8 cellular contexts compared by ENCODE assay signal in the genomic region with DNA sequence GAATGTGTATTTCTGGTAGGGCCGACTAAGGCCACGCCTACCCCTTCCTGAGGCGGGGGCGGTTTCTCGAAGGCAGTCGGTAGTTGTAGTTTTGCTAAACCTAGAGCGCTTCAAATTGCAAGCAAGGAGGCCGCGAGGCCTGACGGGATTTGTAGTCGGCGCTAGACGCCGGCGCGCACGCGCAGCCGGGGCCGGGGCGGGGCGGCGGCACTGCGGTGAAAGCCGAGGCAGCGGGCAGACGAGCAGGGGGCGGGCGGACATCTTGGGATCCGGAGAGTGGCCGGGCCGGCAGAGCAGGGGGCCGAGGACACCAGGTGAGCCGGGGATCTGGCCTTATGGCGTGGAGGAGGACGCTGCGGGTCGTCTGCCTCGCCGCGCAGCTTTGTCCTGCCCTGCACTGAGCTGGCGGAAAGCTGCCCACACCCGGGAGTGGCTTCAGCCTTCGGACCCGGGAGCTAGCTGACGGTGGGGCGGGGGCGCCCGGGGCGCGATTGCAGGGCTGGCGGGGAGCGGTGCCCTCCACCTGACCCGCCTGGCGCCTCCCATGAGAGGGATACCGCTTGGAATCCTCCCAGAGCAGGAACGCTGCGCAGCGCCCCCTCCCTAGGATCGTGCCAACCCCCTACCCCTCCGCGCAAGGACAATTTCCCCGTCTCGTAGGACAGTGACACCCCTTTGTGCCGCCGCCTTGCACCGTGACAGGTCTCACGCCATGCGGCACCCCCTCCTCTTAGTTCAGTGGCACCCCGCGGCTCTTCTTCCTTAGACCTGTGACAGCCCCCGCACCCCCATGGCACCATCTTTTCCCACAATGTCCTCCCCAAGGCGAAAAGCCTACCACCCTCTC. TPM values are rescaled to one million over a fixed set of nuclear protein-coding genes. Genes with fewer than 3 reads are reported as not detected.
DNase-seq lines count a peak whose midpoint lies in the region; ATAC-seq and TF ChIP-seq lines count a peak whose summit lies in the region.

Gene AP2M1 (plus strand): TSS at position 210 of the 847 bp plus-strand sequence. CDS start 2,139 bp downstream, outside the sequence.

- H3K4me3 Mint-ChIP-seq in T-helper 17 cell, result peak within 1 kb of the TSS; percentile 96

- peak; percentile 99 for DNase-seq in NCI-H1694 treated with DMSO at 0.1 percent for 48 hours (lab: John Stamatoyannopoulos, UW)
- peak; percentile 95 to 97 (median 97) for DNase-seq in T-helper 17 cell
- DNase-seq in amygdala (lab: John Stamatoyannopoulos, UW), result peak; percentile 64 to 100 (median 97)
- peak; percentile 98 for DNase-seq in left ventricle myocardium inferior
- peak; percentile 98 for DNase-seq in prostate gland (ENCODE audit: low spot score)

- H3K4me3 ChIP-seq in left ventricle myocardium inferior (peak within 1 kb of the TSS; percentile 92), prostate gland (peak within 1 kb of the TSS; percentile 75 to 83), urinary bladder (ENCODE audit: low read depth, low read length) (peak within 1 kb of the TSS; percentile 93)

- ATAC-seq in HG02885 (IDR thresholded peaks at IDR 0.05; ENCODE audit: poor library complexity, unreplicated experiment) (peak; percentile 93), T-helper 17 cell (peak; percentile 98)

- H3K36me3 Mint-ChIP-seq in T-helper 17 cell (ENCODE audit: low read depth), result peaks cover 5% of the 10 kb centered on the region

- H3K9me3 ChIP-seq in T-helper 17 cell (ENCODE audit: control insufficient read depth, low read length, poor library complexity, severe bottlenecking) (no peaks in the 10 kb centered on the region), left ventricle myocardium inferior (replicated peaks) (no peaks in the 10 kb centered on the region), prostate gland (no peaks in the 10 kb centered on the region)

- peaks cover 59% of the 10 kb centered on the region for H3K36me3 ChIP-seq in left ventricle myocardium inferior
- H3K36me3 ChIP-seq in prostate gland, result peaks cover 4 to 23% of the 10 kb centered on the region in 2 donors
- peaks cover 2% of the 10 kb centered on the region for H3K36me3 ChIP-seq in urinary bladder (ENCODE audit: insufficient read depth)

- H3K27me3 Mint-ChIP-seq in T-helper 17 cell, result no peaks in the 10 kb centered on the region

- H3K27me3 ChIP-seq in left ventricle myocardium inferior (ENCODE audit: low read depth) (no peaks in the 10 kb centered on the region), prostate gland (replicated peaks; ENCODE audit: insufficient read depth) (no peaks in the 10 kb centered on the region)

- H3K4me1 ChIP-seq in left ventricle myocardium inferior, result peaks cover 56% of the 10 kb centered on the region
- peaks cover 18% of the 10 kb centered on the region for H3K4me1 ChIP-seq in prostate gland (replicated peaks)
- no peaks in the 10 kb centered on the region for H3K4me1 ChIP-seq in urinary bladder (ENCODE audit: insufficient read depth)

- H3K4me1 Mint-ChIP-seq in T-helper 17 cell, result peaks cover 24% of the 10 kb centered on the region

- WGBS in prostate gland, result 1% methylated on average over 53 of the region's 73 CpGs
- WGBS in urinary bladder, result under 1% methylated on average over 73 of the region's 73 CpGs

- H3K27ac ChIP-seq in left ventricle myocardium inferior (replicated peaks) (peak within 1 kb of the TSS; percentile 95), prostate gland (peak within 1 kb of the TSS; percentile 83 to 88), urinary bladder (ENCODE audit: low read depth) (peak within 1 kb of the TSS; percentile 88)

- no peak for TF ChIP-seq CTCF in left ventricle myocardium inferior (IDR thresholded peaks at IDR 0.05; ENCODE audit: borderline replicate concordance)
- TF ChIP-seq CTCF in prostate gland (IDR thresholded peaks at IDR 0.05), result no peak

- intact Hi-C loops in left ventricle myocardium inferior (cut with micrococcal nuclease) (no loop called here), prostate gland (cut with DNase I) (loop anchor here (5.0 kb wide), 2 partner anchors 38 to 122 kb away; partner anchors contain the start of genes EIF2B5 and PSMD2)

- peak within 1 kb of the TSS; percentile 97 for H3K27ac Mint-ChIP-seq in T-helper 17 cell

- TF ChIP-seq POLR2A in GM15510 (IDR thresholded peaks at IDR 0.05; ENCODE audit: borderline replicate concordance, extremely low read depth, insufficient read length), result peak; percentile 90
- TF ChIP-seq POLR2A in prostate gland (IDR thresholded peaks at IDR 0.05), result peak; percentile 89

RNA-seq across cellular contexts. Expression of gene AP2M1, which starts in this region (rescaled TPM):
- 100 to 1,000 TPM; 120 to 164 TPM for total RNA-seq in T-helper 17 cell
- total RNA-seq in left ventricle myocardium inferior, result 336 TPM
- total RNA-seq in prostate gland, result 100 to 1,000 TPM; 183 to 307 TPM
- total RNA-seq in urinary bladder, result 195 TPM
- polyA plus RNA-seq in urinary bladder, result 466 TPM

Comparison
In these comparisons a context has a peak if more than half of its experiments do, and no peak if none do; other contexts are left out.
1. Peak in every context shown above with its lines: DNase-seq, ATAC-seq, H3K4me3 ChIP-seq and H3K27ac ChIP-seq.